1 cellular context compared by ENCODE assay signal in the genomic region with DNA sequence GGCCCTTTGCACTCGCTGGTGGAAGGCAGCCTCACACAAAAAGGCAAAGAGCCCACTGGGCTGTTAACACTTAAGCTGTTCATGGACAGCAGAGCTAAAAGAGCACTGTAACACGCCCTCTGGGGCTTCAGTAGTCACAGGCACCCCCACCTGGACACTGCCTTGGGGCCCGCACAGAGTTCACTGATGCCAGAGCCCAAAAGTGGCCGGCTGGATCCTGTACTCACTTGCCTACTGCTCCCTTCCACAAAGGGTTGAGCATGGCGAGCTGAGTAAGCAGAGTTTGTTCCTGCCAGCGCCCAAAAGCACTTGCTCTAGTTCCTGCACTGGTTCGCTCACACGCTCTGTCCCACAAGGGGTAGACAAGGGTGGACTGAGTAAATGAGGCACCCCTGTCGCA.
TF ChIP-seq lines count a peak whose summit lies in the region.

No MANE protein-coding gene starts in this region.

TF ChIP-seq in GM23338, 12 proteins besides CTCF, POLR2A, EP300 and RAD21 (continued from another document):
- TF ChIP-seq, protein P1, sequence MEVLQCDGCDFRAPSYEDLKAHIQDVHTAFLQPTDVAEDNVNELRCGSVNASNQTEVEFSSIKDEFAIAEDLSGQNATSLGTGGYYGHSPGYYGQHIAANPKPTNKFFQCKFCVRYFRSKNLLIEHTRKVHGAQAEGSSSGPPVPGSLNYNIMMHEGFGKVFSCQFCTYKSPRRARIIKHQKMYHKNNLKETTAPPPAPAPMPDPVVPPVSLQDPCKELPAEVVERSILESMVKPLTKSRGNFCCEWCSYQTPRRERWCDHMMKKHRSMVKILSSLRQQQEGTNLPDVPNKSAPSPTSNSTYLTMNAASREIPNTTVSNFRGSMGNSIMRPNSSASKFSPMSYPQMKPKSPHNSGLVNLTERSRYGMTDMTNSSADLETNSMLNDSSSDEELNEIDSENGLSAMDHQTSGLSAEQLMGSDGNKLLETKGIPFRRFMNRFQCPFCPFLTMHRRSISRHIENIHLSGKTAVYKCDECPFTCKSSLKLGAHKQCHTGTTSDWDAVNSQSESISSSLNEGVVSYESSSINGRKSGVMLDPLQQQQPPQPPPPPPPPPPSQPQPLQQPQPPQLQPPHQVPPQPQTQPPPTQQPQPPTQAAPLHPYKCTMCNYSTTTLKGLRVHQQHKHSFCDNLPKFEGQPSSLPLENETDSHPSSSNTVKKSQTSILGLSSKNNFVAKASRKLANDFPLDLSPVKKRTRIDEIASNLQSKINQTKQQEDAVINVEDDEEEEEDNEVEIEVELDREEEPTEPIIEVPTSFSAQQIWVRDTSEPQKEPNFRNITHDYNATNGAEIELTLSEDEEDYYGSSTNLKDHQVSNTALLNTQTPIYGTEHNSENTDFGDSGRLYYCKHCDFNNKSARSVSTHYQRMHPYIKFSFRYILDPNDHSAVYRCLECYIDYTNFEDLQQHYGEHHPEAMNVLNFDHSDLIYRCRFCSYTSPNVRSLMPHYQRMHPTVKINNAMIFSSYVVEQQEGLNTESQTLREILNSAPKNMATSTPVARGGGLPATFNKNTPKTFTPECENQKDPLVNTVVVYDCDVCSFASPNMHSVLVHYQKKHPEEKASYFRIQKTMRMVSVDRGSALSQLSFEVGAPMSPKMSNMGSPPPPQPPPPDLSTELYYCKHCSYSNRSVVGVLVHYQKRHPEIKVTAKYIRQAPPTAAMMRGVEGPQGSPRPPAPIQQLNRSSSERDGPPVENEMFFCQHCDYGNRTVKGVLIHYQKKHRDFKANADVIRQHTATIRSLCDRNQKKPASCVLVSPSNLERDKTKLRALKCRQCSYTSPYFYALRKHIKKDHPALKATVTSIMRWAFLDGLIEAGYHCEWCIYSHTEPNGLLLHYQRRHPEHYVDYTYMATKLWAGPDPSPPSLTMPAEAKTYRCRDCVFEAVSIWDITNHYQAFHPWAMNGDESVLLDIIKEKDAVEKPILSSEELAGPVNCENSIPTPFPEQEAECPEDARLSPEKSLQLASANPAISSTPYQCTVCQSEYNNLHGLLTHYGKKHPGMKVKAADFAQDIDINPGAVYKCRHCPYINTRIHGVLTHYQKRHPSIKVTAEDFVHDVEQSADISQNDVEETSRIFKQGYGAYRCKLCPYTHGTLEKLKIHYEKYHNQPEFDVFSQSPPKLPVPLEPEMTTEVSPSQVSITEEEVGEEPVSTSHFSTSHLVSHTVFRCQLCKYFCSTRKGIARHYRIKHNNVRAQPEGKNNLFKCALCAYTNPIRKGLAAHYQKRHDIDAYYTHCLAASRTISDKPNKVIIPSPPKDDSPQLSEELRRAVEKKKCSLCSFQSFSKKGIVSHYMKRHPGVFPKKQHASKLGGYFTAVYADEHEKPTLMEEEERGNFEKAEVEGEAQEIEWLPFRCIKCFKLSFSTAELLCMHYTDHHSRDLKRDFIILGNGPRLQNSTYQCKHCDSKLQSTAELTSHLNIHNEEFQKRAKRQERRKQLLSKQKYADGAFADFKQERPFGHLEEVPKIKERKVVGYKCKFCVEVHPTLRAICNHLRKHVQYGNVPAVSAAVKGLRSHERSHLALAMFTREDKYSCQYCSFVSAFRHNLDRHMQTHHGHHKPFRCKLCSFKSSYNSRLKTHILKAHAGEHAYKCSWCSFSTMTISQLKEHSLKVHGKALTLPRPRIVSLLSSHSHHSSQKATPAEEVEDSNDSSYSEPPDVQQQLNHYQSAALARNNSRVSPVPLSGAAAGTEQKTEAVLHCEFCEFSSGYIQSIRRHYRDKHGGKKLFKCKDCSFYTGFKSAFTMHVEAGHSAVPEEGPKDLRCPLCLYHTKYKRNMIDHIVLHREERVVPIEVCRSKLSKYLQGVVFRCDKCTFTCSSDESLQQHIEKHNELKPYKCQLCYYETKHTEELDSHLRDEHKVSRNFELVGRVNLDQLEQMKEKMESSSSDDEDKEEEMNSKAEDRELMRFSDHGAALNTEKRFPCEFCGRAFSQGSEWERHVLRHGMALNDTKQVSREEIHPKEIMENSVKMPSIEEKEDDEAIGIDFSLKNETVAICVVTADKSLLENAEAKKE (CRISPR knock-in tag; IDR thresholded peaks at IDR 0.05), result no peak
- TF ChIP-seq STAT1 (IDR thresholded peaks at IDR 0.05; ENCODE audit: unreplicated experiment) (no peak), ZNF331 (CRISPR knock-in tag; IDR thresholded peaks at IDR 0.05; ENCODE audit: low read depth) (no peak), POLR2AphosphoS5 (IDR thresholded peaks at IDR 0.05; ENCODE audit: low read depth) (no peak), EZH2 (IDR thresholded peaks at IDR 0.05; ENCODE audit: low read depth, unreplicated experiment) (no peak), NANOG (IDR thresholded peaks at IDR 0.05; ENCODE audit: borderline replicate concordance) (no peak), CREB1 (CRISPR knock-in tag; IDR thresholded peaks at IDR 0.05; ENCODE audit: low read depth) (no peak), EZH2phosphoT487 (IDR thresholded peaks at IDR 0.05; ENCODE audit: unreplicated experiment) (no peak)
